ENCODE assay signal across 8 cellular contexts in the genomic region with DNA sequence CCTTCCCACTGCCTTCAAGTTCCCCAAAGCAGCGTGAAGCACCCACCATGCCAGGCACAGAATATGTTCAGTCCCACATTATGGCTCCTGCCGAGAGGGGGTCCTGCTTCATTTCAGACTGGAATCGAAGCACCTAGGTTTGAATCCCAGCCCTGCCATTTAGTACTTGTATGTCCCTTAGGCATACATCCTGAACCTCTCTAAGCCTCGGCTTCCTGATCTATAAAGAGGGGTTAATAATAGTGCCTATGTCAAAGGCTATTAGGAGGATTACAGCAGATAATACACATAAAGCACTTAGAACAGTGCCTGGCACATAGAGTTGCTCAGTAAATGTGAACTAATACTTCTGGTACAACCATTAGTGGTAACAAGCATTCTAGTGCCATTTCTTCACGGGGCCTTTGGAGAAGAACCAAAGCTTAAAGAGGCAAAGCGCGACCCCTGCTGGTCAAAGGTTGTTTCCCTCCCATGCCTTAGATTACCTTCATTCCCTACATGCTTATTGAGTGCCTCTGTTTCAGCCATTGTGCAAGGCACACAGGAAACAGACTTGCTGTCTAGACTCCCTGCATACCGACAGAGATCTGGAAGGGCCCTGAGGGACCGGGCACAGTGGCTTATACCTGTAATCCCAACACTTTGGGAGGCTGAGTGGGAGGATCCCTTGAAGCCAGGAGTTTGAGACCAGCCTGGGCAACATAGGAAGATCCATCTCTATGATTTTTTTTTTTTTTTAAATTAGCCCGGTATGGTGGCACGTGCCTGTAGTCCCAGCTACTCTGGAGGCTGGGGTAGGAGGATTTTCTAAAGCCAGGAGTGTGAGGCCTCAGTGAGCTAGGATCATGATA.
A peak's percentile ranks its signal among the peaks of the same experiment; 100 is the strongest.
DNase-seq lines count a peak whose midpoint lies in the region; ATAC-seq and TF ChIP-seq lines count a peak whose summit lies in the region.

No MANE protein-coding gene starts in this region.

- peaks cover 22% of the 10 kb centered on the region for H3K36me3 ChIP-seq in suprapubic skin

- peaks cover 6% of the 10 kb centered on the region for H3K4me1 Mint-ChIP-seq in activated T-helper 17 cell treated with anti-CD3 and anti-CD28 coated beads, Interleukin-2, amount 50 U/mL, for 72 hours

- ATAC-seq in GM21619 (IDR thresholded peaks at IDR 0.05; ENCODE audit: unreplicated experiment): peak; percentile 56
- peak; percentile 65 for ATAC-seq in activated T-helper 17 cell treated with anti-CD3 and anti-CD28 coated beads, Interleukin-2, amount 50 U/mL, for 72 hours (replicated peaks)

- H3K9me3 ChIP-seq in suprapubic skin: no peaks in the 10 kb centered on the region

- peaks cover 7% of the 10 kb centered on the region for H3K4me1 ChIP-seq in suprapubic skin

- peak; percentile 77 to 88 for TF ChIP-seq CTCF in suprapubic skin (IDR thresholded peaks at IDR 0.05)

- peaks cover 6% of the 10 kb centered on the region for H3K36me3 Mint-ChIP-seq in activated T-helper 17 cell treated with anti-CD3 and anti-CD28 coated beads, Interleukin-2, amount 50 U/mL, for 72 hours (ENCODE audit: low read depth)

- no peak overlapping the region for H3K4me3 Mint-ChIP-seq in activated T-helper 17 cell treated with anti-CD3 and anti-CD28 coated beads, Interleukin-2, amount 50 U/mL, for 72 hours

- DNase-seq in DMS153 treated with DMSO at 0.1 percent for 48 hours (lab: John Stamatoyannopoulos, UW; ENCODE audit: unreplicated experiment) (peak; percentile 42), LoVo (ENCODE audit: low spot score) (peak; percentile 82), SHP77 treated with DMSO at 0.1 percent for 48 hours (lab: John Stamatoyannopoulos, UW) (peak; percentile 77), foreskin melanocyte (peak; percentile 87), occipital lobe (lab: John Stamatoyannopoulos, UW) (peak; percentile 58), suprapubic skin (ENCODE audit: low spot score in 2 of 2) (peak; percentile 90 to 91)

- no peaks in the 10 kb centered on the region for H3K27me3 Mint-ChIP-seq in activated T-helper 17 cell treated with anti-CD3 and anti-CD28 coated beads, Interleukin-2, amount 50 U/mL, for 72 hours

- no peak overlapping the region for H3K4me3 ChIP-seq in suprapubic skin

- no peak for TF ChIP-seq EP300 in suprapubic skin (IDR thresholded peaks at IDR 0.05)

- H3K9me3 Mint-ChIP-seq in activated T-helper 17 cell treated with anti-CD3 and anti-CD28 coated beads, Interleukin-2, amount 50 U/mL, for 72 hours: no peaks in the 10 kb centered on the region

- no peak overlapping the region for H3K27ac Mint-ChIP-seq in activated T-helper 17 cell treated with anti-CD3 and anti-CD28 coated beads, Interleukin-2, amount 50 U/mL, for 72 hours

- no peak overlapping the region for H3K27ac ChIP-seq in suprapubic skin

- H3K27me3 ChIP-seq in suprapubic skin: no peaks in the 10 kb centered on the region

- TF ChIP-seq POLR2A in suprapubic skin (IDR thresholded peaks at IDR 0.05): no peak

- 38% methylated on average over 11 of the region's 11 CpGs for WGBS in suprapubic skin
